Comparison of ENCODE assay signal across 21 cellular contexts in the genomic region with DNA sequence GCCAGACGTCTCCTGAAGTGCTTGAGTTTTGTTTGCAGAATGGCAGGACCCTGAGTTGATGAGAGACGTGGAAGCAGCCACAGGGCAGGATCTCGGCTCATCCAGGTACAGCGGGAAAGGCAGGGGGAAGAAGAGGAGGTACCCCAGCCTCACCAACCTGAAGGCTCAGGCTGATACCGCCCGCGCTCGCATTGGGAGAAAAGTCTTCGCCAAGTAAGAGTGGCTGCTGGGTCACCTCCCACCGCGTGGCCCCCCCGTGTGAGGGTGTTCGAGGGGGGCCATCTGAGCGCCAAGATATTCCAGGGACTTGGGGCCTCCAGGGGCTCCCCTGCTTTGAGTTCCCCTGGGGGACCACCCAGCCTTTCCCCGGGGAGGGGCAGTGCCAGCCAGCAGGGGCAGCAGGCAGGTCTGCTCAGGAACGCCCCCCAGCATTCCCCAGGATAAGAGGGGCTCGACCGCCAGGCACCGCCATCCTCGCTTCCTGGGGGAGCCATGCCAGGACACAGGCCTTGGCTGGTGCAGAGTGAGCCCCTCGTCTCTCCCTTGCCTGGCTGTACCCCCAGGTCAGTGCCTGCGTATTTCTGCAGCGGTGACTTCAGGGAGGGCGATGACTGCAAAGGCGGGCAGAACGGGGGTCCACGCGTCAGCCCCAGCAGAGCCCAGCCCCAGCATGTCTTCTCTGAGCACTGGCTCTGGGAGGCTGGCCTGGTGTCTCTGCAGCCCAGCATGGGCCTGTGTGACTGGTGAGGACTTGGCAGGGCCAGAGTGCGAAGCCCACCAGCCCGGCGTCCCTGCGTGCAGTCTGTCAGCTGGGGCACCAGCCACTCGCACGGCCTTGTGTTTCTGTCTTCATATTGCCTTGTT. TPM values are rescaled to one million over a fixed set of nuclear protein-coding genes. Genes with fewer than 3 reads are reported as not detected.
DNase-seq lines count a peak whose midpoint lies in the region; ATAC-seq and TF ChIP-seq lines count a peak whose summit lies in the region.
"Had no signal": no experiment of that assay in that cellular context is flagged by ENCODE, and none has a peak within 500 bp of the region (broad histone marks: within the 10 kb centered on the region; RNA-seq: fewer than 3 reads in every experiment).

No MANE protein-coding gene starts in this region.

- ATAC-seq in Right ventricle myocardium superior (ENCODE audit: poor library complexity) (no peak), Right ventricle myocardium inferior (no peak), lower lobe of right lung (no peak), upper lobe of right lung (no peak), GM21515 (IDR thresholded peaks at IDR 0.05; ENCODE audit: unreplicated experiment) (no peak), GM21367 (IDR thresholded peaks at IDR 0.05; ENCODE audit: unreplicated experiment) (no peak)
- ATAC-seq: GM23338 had no signal

- DNase-seq in Right ventricle myocardium superior (peak; percentile 33), Right ventricle myocardium inferior (ENCODE audit: missing footprints) (no peak), glutamatergic neuron (peak; percentile 8), lower lobe of right lung (peak; percentile 37), upper lobe of right lung (peak; percentile 57), endothelial cell (ENCODE audit: low spot score) (no peak)
- DNase-seq: DMS79 treated with DMSO at 0.1 percent for 48 hours; KBM-7; NCI-H1436; NCI-H2029; NCI-H2171 treated with DMSO at 0.1 percent for 48 hours; NCI-H446 treated with DMSO at 0.1 percent for 48 hours; NK-92 treated with Interleukin-12 subunit alpha and Interleukin-12 subunit beta, amount 100 ng/mL, for 24 hours had no signal

- H3K27me3 ChIP-seq in lower lobe of right lung (ENCODE audit: low read depth) (no peaks in the 10 kb centered on the region), upper lobe of right lung (no peaks in the 10 kb centered on the region)
- H3K27me3 ChIP-seq: BLaER1 had no signal

- H3K27ac Mint-ChIP-seq in glutamatergic neuron (ENCODE audit: unreplicated experiment) (no peak overlapping the region), endothelial cell (ENCODE audit: unreplicated experiment) (no peak overlapping the region)
- H3K27ac Mint-ChIP-seq: CD8-positive, alpha-beta memory T cell; GM23338 had no signal

- H3K27ac ChIP-seq in lower lobe of right lung (no peak overlapping the region), upper lobe of right lung (no peak overlapping the region)
- H3K27ac ChIP-seq: BLaER1 had no signal

- no peak overlapping the region for H3K4me3 Mint-ChIP-seq in glutamatergic neuron (ENCODE audit: unreplicated experiment)
- H3K4me3 Mint-ChIP-seq in endothelial cell (ENCODE audit: unreplicated experiment): no peak overlapping the region
- H3K4me3 Mint-ChIP-seq: CD8-positive, alpha-beta memory T cell; GM23338 had no signal

- peaks cover 58% of the 10 kb centered on the region for H3K36me3 ChIP-seq in lower lobe of right lung
- peaks cover 42% of the 10 kb centered on the region for H3K36me3 ChIP-seq in upper lobe of right lung
- H3K36me3 ChIP-seq: BLaER1 had no signal

- H3K4me1 ChIP-seq in lower lobe of right lung (no peaks in the 10 kb centered on the region), upper lobe of right lung (no peaks in the 10 kb centered on the region)

- H3K27me3 Mint-ChIP-seq in glutamatergic neuron (ENCODE audit: unreplicated experiment): peaks cover 5% of the 10 kb centered on the region
- H3K27me3 Mint-ChIP-seq in endothelial cell (ENCODE audit: unreplicated experiment): no peaks in the 10 kb centered on the region

- intact Hi-C loops in Right ventricle myocardium superior (cut with DNase I): no loop called here
- intact Hi-C loops in Right ventricle myocardium inferior (cut with DNase I): no loop called here
- intact Hi-C loops in lower lobe of right lung (cut with DNase I): no loop called here
- intact Hi-C loops in upper lobe of right lung (cut with DNase I): no loop called here

- H3K36me3 Mint-ChIP-seq in glutamatergic neuron (ENCODE audit: unreplicated experiment) (peaks cover 13% of the 10 kb centered on the region), endothelial cell (ENCODE audit: low read depth, unreplicated experiment) (peaks cover 11% of the 10 kb centered on the region)

- H3K9me3 ChIP-seq in lower lobe of right lung (peaks cover 4% of the 10 kb centered on the region), upper lobe of right lung (peaks cover 9% of the 10 kb centered on the region)

- peaks cover 11% of the 10 kb centered on the region for H3K4me1 Mint-ChIP-seq in glutamatergic neuron (ENCODE audit: low read depth, unreplicated experiment)
- H3K4me1 Mint-ChIP-seq in endothelial cell (ENCODE audit: unreplicated experiment): no peaks in the 10 kb centered on the region
- H3K4me1 Mint-ChIP-seq: CD8-positive, alpha-beta memory T cell; GM23338 had no signal

- peaks cover 5% of the 10 kb centered on the region for H3K9me3 Mint-ChIP-seq in glutamatergic neuron (ENCODE audit: unreplicated experiment)
- H3K9me3 Mint-ChIP-seq in endothelial cell (ENCODE audit: unreplicated experiment): peaks cover 4% of the 10 kb centered on the region

- TF ChIP-seq CTCF in glutamatergic neuron (IDR thresholded peaks at IDR 0.05; ENCODE audit: partially characterized antibody, unreplicated experiment) (no peak), lower lobe of right lung (IDR thresholded peaks at IDR 0.05) (no peak), upper lobe of right lung (IDR thresholded peaks at IDR 0.05) (no peak), endothelial cell (IDR thresholded peaks at IDR 0.05; ENCODE audit: unreplicated experiment) (no peak)

- H3K4me3 ChIP-seq in lower lobe of right lung (no peak overlapping the region), upper lobe of right lung (no peak overlapping the region)
- H3K4me3 ChIP-seq: BLaER1, GM23338 had no signal

RNA-seq across cellular contexts. Expression of gene NKX1-1, which starts 22.3 kb away (rescaled TPM):
- total RNA-seq in Right ventricle myocardium superior: not detected
- total RNA-seq in Right ventricle myocardium inferior: not detected
- not detected for total RNA-seq in glutamatergic neuron (ENCODE audit: unreplicated experiment)
- total RNA-seq in lower lobe of right lung: not detected
- total RNA-seq in upper lobe of right lung: not detected
- not detected for total RNA-seq in endothelial cell (ENCODE audit: unreplicated experiment)
- total RNA-seq: A172; CD8-positive, alpha-beta memory T cell; GM23338; OCI-LY7; RPMI7951 had no signal

RNA-seq across cellular contexts. Expression of gene UVSSA, which starts 37.0 kb away (rescaled TPM):
- 6.7 TPM for total RNA-seq in Right ventricle myocardium superior
- total RNA-seq in Right ventricle myocardium inferior: 6.5 TPM
- total RNA-seq in glutamatergic neuron (ENCODE audit: unreplicated experiment): 33.9 TPM
- 27.9 TPM for total RNA-seq in lower lobe of right lung
- total RNA-seq in upper lobe of right lung: 28.3 TPM
- total RNA-seq in endothelial cell (ENCODE audit: unreplicated experiment): 22.1 TPM

Comparison
In these comparisons a context has a peak if more than half of its experiments do, and no peak if none do; other contexts are left out.
1. DNase-seq: peak in Right ventricle myocardium superior (single experiment), glutamatergic neuron (single experiment), lower lobe of right lung (single experiment) and upper lobe of right lung (single experiment); none in Right ventricle myocardium inferior (single experiment) and endothelial cell (single experiment).